ENCODE assay signal across 8 cellular contexts in the genomic region with DNA sequence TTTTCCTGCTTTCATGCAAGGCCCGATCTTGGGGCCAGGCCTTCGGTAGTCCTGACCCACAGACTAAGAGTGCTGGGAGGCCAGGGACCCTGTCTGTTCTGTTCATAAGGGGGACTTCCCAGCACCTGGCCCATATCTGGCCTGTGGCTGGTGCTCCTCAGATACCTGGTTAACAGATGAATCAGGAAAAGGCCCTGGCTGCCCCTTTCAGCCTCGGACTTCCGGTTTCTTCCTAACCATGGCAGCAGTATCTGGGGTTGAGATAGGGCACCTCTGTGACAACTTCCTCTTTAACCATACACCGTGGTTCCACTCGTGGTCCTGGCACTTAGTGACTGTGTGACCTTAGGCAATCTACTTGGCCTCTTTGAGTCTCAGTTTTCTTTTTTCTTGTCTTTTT. TPM values are rescaled to one million over a fixed set of nuclear protein-coding genes. Genes with fewer than 3 reads are reported as not detected.
A peak's percentile ranks its signal among the peaks of the same experiment; 100 is the strongest.
DNase-seq lines count a peak whose midpoint lies in the region; ATAC-seq lines count a peak whose summit lies in the region.

No MANE protein-coding gene starts in this region.

- no peaks in the 10 kb centered on the region for H3K9me3 Mint-ChIP-seq in activated T-helper 1 cell treated with anti-CD3 and anti-CD28 coated beads, Interleukin-12 subunit alpha, Interleukin-12 subunit beta, Interleukin-2, Interleukin-4 antibody, amounts not matched to agents 30 ng/mL and 10 ng/mL and 1 ng/mL, durations not matched to agents 14 hours and 24 hours and 36 hours

- intact Hi-C loops in activated T-helper 1 cell treated with anti-CD3 and anti-CD28 coated beads, Interleukin-12 subunit alpha, Interleukin-12 subunit beta, Interleukin-2, Interleukin-4 antibody, amounts not matched to agents 30 ng/mL and 10 ng/mL and 1 ng/mL, durations not matched to agents 14 hours and 24 hours and 36 hours (cut with micrococcal nuclease) = loop anchor here (5.0 to 10.0 kb wide), 5 partner anchors 35 to 1390 kb away; no protein-coding TSS in a partner anchor

- peak overlapping the region; percentile 85 for H3K27ac Mint-ChIP-seq in activated T-helper 1 cell treated with anti-CD3 and anti-CD28 coated beads, Interleukin-12 subunit alpha, Interleukin-12 subunit beta, Interleukin-2, Interleukin-4 antibody, amounts not matched to agents 30 ng/mL and 10 ng/mL and 1 ng/mL, durations not matched to agents 14 hours and 24 hours and 36 hours

- H3K4me3 Mint-ChIP-seq in activated T-helper 1 cell treated with anti-CD3 and anti-CD28 coated beads, Interleukin-12 subunit alpha, Interleukin-12 subunit beta, Interleukin-2, Interleukin-4 antibody, amounts not matched to agents 30 ng/mL and 10 ng/mL and 1 ng/mL, durations not matched to agents 14 hours and 24 hours and 36 hours = no peak overlapping the region

- DNase-seq in GDM1 (lab: John Stamatoyannopoulos, UW) = peak; percentile 23
- DNase-seq in activated T-helper 1 cell treated with anti-CD3 and anti-CD28 coated beads, Interleukin-12 subunit alpha, Interleukin-12 subunit beta, Interleukin-2, Interleukin-4 antibody, amounts not matched to agents 30 ng/mL and 10 ng/mL and 1 ng/mL, durations not matched to agents 14 hours and 24 hours and 36 hours (ENCODE audit: low spot score) = no peak
- no peak for DNase-seq in NCI-H82 (lab: John Stamatoyannopoulos, UW)
- no peak for DNase-seq in NCI-H2196 (lab: John Stamatoyannopoulos, UW; ENCODE audit: unreplicated experiment)
- DNase-seq in cortex of kidney (lab: John Stamatoyannopoulos, UW) = no peak
- no peak for DNase-seq in NCI-H2171 (lab: John Stamatoyannopoulos, UW)

- ATAC-seq in GM19397 (IDR thresholded peaks at IDR 0.05; ENCODE audit: unreplicated experiment) = peak; percentile 52
- peak; percentile 56 for ATAC-seq in HG03378 (IDR thresholded peaks at IDR 0.05; ENCODE audit: unreplicated experiment)

- H3K36me3 Mint-ChIP-seq in activated T-helper 1 cell treated with anti-CD3 and anti-CD28 coated beads, Interleukin-12 subunit alpha, Interleukin-12 subunit beta, Interleukin-2, Interleukin-4 antibody, amounts not matched to agents 30 ng/mL and 10 ng/mL and 1 ng/mL, durations not matched to agents 14 hours and 24 hours and 36 hours (ENCODE audit: low read depth) = no peaks in the 10 kb centered on the region

- peaks cover 30% of the 10 kb centered on the region for H3K4me1 Mint-ChIP-seq in activated T-helper 1 cell treated with anti-CD3 and anti-CD28 coated beads, Interleukin-12 subunit alpha, Interleukin-12 subunit beta, Interleukin-2, Interleukin-4 antibody, amounts not matched to agents 30 ng/mL and 10 ng/mL and 1 ng/mL, durations not matched to agents 14 hours and 24 hours and 36 hours (ENCODE audit: low read depth)

- no peaks in the 10 kb centered on the region for H3K27me3 Mint-ChIP-seq in activated T-helper 1 cell treated with anti-CD3 and anti-CD28 coated beads, Interleukin-12 subunit alpha, Interleukin-12 subunit beta, Interleukin-2, Interleukin-4 antibody, amounts not matched to agents 30 ng/mL and 10 ng/mL and 1 ng/mL, durations not matched to agents 14 hours and 24 hours and 36 hours (ENCODE audit: insufficient read depth)

RNA-seq across cellular contexts. Expression of gene PLCG2, which starts 18.4 kb away (rescaled TPM):
- 12.9 and 13.7 TPM in 2 replicates for total RNA-seq in activated T-helper 1 cell treated with anti-CD3 and anti-CD28 coated beads, Interleukin-12 subunit alpha, Interleukin-12 subunit beta, Interleukin-2, Interleukin-4 antibody, amounts not matched to agents 30 ng/mL and 10 ng/mL and 1 ng/mL, durations not matched to agents 14 hours and 24 hours and 36 hours
